Comparison of ENCODE assay signal across 8 cellular contexts in genomic region chr11:118263694-118264567, GRCh38. TPM values are rescaled to one million over a fixed set of nuclear protein-coding genes. Genes with fewer than 3 reads are reported as not detected.
DNase-seq lines count a peak whose midpoint lies in the region; ATAC-seq and TF ChIP-seq lines count a peak whose summit lies in the region.

MPZL2 (minus strand) TSS chr11:118264297; CDS start chr11:118264153, 144 bp downstream.

- peaks cover 5% of the 10 kb centered on the region for H3K27me3 Mint-ChIP-seq in activated CD4-positive, alpha-beta T cell treated with anti-CD3 and anti-CD28 coated beads, Interleukin-2, amount 10 ng/mL, durations not matched to agents 24 days and 14 days
- H3K27me3 Mint-ChIP-seq in glutamatergic neuron (ENCODE audit: unreplicated experiment) (peaks cover 2% of the 10 kb centered on the region), osteocyte (ENCODE audit: unreplicated experiment) (peaks cover 70% of the 10 kb centered on the region)

- intact Hi-C loops in activated CD4-positive, alpha-beta T cell treated with anti-CD3 and anti-CD28 coated beads, Interleukin-2, amount 10 ng/mL, durations not matched to agents 24 days and 14 days (cut with micrococcal nuclease), result loop anchor here (2.0 kb wide), 1 partner anchor 13 kb away; no protein-coding TSS in a partner anchor
- intact Hi-C loops in posterior vena cava (cut with DNase I), result loop anchor here in 1 of 2 donors (10.0 kb wide), 1 partner anchor 59 kb away; no protein-coding TSS in a partner anchor

- no peak for DNase-seq in activated CD4-positive, CD25-positive, alpha-beta regulatory T cell treated with anti-CD3 and anti-CD28 coated beads, Interleukin-2, amount 50 U/mL, for 72 hours
- DNase-seq in activated CD4-positive, alpha-beta T cell treated with anti-CD3 and anti-CD28 coated beads, Interleukin-2, amount 10 ng/mL, durations not matched to agents 24 days and 14 days, result peak; percentile 73
- peak; percentile 19 for DNase-seq in glutamatergic neuron
- no peak for DNase-seq in posterior vena cava (ENCODE audit: low spot score)
- no peak for DNase-seq in osteocyte (ENCODE audit: extremely low spot score, unreplicated experiment)
- DNase-seq in GDM1 (lab: John Stamatoyannopoulos, UW), result no peak

- H3K4me3 Mint-ChIP-seq in activated CD4-positive, alpha-beta T cell treated with anti-CD3 and anti-CD28 coated beads, Interleukin-2, amount 10 ng/mL, durations not matched to agents 24 days and 14 days, result peak within 1 kb of the TSS; percentile 82
- H3K4me3 Mint-ChIP-seq in glutamatergic neuron (ENCODE audit: unreplicated experiment) (peak within 1 kb of the TSS; percentile 13), osteocyte (ENCODE audit: unreplicated experiment) (no peak within 1 kb of the TSS)

- peaks cover 15% of the 10 kb centered on the region for H3K36me3 Mint-ChIP-seq in activated CD4-positive, alpha-beta T cell treated with anti-CD3 and anti-CD28 coated beads, Interleukin-2, amount 10 ng/mL, durations not matched to agents 24 days and 14 days (ENCODE audit: low read depth)
- H3K36me3 Mint-ChIP-seq in glutamatergic neuron (ENCODE audit: unreplicated experiment) (no peaks in the 10 kb centered on the region), osteocyte (ENCODE audit: unreplicated experiment) (no peaks in the 10 kb centered on the region)

- H3K27ac Mint-ChIP-seq in activated CD4-positive, alpha-beta T cell treated with anti-CD3 and anti-CD28 coated beads, Interleukin-2, amount 10 ng/mL, durations not matched to agents 24 days and 14 days, result peak within 1 kb of the TSS; percentile 68
- H3K27ac Mint-ChIP-seq in glutamatergic neuron (ENCODE audit: unreplicated experiment) (no peak within 1 kb of the TSS), osteocyte (ENCODE audit: unreplicated experiment) (no peak within 1 kb of the TSS)

- peak; percentile 44 to 60 for ATAC-seq in activated CD4-positive, CD25-positive, alpha-beta regulatory T cell treated with anti-CD3 and anti-CD28 coated beads, Interleukin-2, amount 50 U/mL, for 24 hours
- no peak for ATAC-seq in HG02610 (IDR thresholded peaks at IDR 0.05; ENCODE audit: unreplicated experiment)

- peaks cover 5% of the 10 kb centered on the region for H3K9me3 Mint-ChIP-seq in activated CD4-positive, alpha-beta T cell treated with anti-CD3 and anti-CD28 coated beads, Interleukin-2, amount 10 ng/mL, durations not matched to agents 24 days and 14 days
- H3K9me3 Mint-ChIP-seq in glutamatergic neuron (ENCODE audit: unreplicated experiment) (no peaks in the 10 kb centered on the region), osteocyte (ENCODE audit: unreplicated experiment) (no peaks in the 10 kb centered on the region)

- TF ChIP-seq CTCF in glutamatergic neuron (IDR thresholded peaks at IDR 0.05; ENCODE audit: partially characterized antibody, unreplicated experiment), result no peak
- TF ChIP-seq CTCF in osteocyte (IDR thresholded peaks at IDR 0.05), result no peak

- peaks cover 40% of the 10 kb centered on the region for H3K4me1 Mint-ChIP-seq in activated CD4-positive, alpha-beta T cell treated with anti-CD3 and anti-CD28 coated beads, Interleukin-2, amount 10 ng/mL, durations not matched to agents 24 days and 14 days
- peaks cover 2% of the 10 kb centered on the region for H3K4me1 Mint-ChIP-seq in glutamatergic neuron (ENCODE audit: low read depth, unreplicated experiment)
- H3K4me1 Mint-ChIP-seq in osteocyte (ENCODE audit: unreplicated experiment), result peaks cover 2% of the 10 kb centered on the region

RNA-seq across cellular contexts. Expression of gene MPZL2, which starts in this region (rescaled TPM):
- total RNA-seq in activated CD4-positive, alpha-beta T cell treated with anti-CD3 and anti-CD28 coated beads, Interleukin-2, amount 10 ng/mL, durations not matched to agents 24 days and 14 days, result 18.5 and 19.3 TPM in 2 replicates
- total RNA-seq in glutamatergic neuron (ENCODE audit: unreplicated experiment), result not detected
- total RNA-seq in posterior vena cava, result 10 to 100 TPM; 29.8 to 53.3 TPM
- not detected in 2 replicates for total RNA-seq in osteocyte

Comparison
In these comparisons a context has a peak if more than half of its experiments do, and no peak if none do; other contexts are left out.
1. RNA of gene MPZL2 (total RNA-seq): 29.8 to 53.3 TPM in posterior vena cava and 18.5 to 19.3 TPM in activated CD4-positive, alpha-beta T cell treated with anti-CD3 and anti-CD28 coated beads, Interleukin-2, amount 10 ng/mL, durations not matched to agents 24 days and 14 days; not detected in glutamatergic neuron (single experiment) and not detected in osteocyte; every median in the first group is over 10 times any median in the second.
2. Peak in DNase-seq in glutamatergic neuron; RNA of the gene not detected or under 1 TPM.